In genomic region chr9:4548796-4549725, GRCh38 we compare ENCODE assay signal across 9 cellular contexts. TPM values are rescaled to one million over a fixed set of nuclear protein-coding genes. Genes with fewer than 3 reads are reported as not detected.
A peak's percentile ranks its signal among the peaks of the same experiment; 100 is the strongest.
DNase-seq lines count a peak whose midpoint lies in the region; ATAC-seq, FAIRE-seq and TF ChIP-seq lines count a peak whose summit lies in the region.
"Had no signal": no experiment of that assay in that cellular context is flagged by ENCODE, and none has a peak within 500 bp of the region (broad histone marks: within the 10 kb centered on the region; RNA-seq: fewer than 3 reads in every experiment).

No MANE protein-coding gene starts in this region.

- CTCF ChIA-PET in AG04450 (lab: Charles Lee): interaction anchor here (0.6 to 1.4 kb wide), 2 partner anchors 96 to 170 kb away, joined by 3 to 4 read pairs; no protein-coding TSS in a partner anchor

- TF ChIP-seq CTCF in AG04450 (IDR thresholded peaks at IDR 0.05; ENCODE audit: low read depth, low read length) (peak; percentile 28; the same call in 1 of the 2 replicates), WERI-Rb-1 (IDR thresholded peaks at IDR 0.05; ENCODE audit: low read depth, low read length) (peak; percentile 61)

- ATAC-seq in left lobe of liver (peak; percentile 5), GM18505 (IDR thresholded peaks at IDR 0.05; ENCODE audit: unreplicated experiment) (no peak)

- DNase-seq in AG04450 (ENCODE audit: low read depth, low spot score): no peak
- DNase-seq in GM19239 (ENCODE audit: insufficient read length, low spot score): no peak
- peak; percentile 17 for DNase-seq in WERI-Rb-1
- DNase-seq in left lobe of liver (ENCODE audit: low spot score): no peak
- no peak for DNase-seq in OCI-M2 (lab: John Stamatoyannopoulos, UW; ENCODE audit: unreplicated experiment)
- no peak for DNase-seq in NCI-H2196 treated with DMSO at 0.1 percent for 48 hours (lab: John Stamatoyannopoulos, UW; ENCODE audit: unreplicated experiment)
- no peak for DNase-seq in HuH-7.5 (ENCODE audit: low spot score)
- DNase-seq: activated CD4-positive, alpha-beta T cell treated with anti-CD3 and anti-CD28 coated beads for 1 hour had no signal

- H3K27me3 ChIP-seq in AG04450 (ENCODE audit: control insufficient read depth, insufficient read depth, low read length): no peaks in the 10 kb centered on the region
- H3K27me3 ChIP-seq in WERI-Rb-1 (ENCODE audit: insufficient read depth, low read depth, severe bottlenecking): no peaks in the 10 kb centered on the region

- FAIRE-seq in GM19239 (lab: Jason Lieb, UNC): peak; percentile 44

- no peaks in the 10 kb centered on the region for H3K9me3 ChIP-seq in AG04450 (ENCODE audit: control insufficient read depth, insufficient read depth, low read length)
- no peaks in the 10 kb centered on the region for H3K9me3 ChIP-seq in WERI-Rb-1 (ENCODE audit: severe bottlenecking)

- H3K27ac ChIP-seq in AG04450 (ENCODE audit: low read depth, low read length): no peak overlapping the region
- no peak overlapping the region for H3K27ac ChIP-seq in WERI-Rb-1

- no peaks in the 10 kb centered on the region for H3K36me3 ChIP-seq in WERI-Rb-1

- H3K4me3 ChIP-seq in AG04450 (ENCODE audit: low read depth, low read length) (no peak overlapping the region), WERI-Rb-1 (ENCODE audit: low read depth, low read length) (no peak overlapping the region)

- POLR2A ChIA-PET in AG04450 (lab: Yijun Ruan, JAX): no interaction called here

- no peak for TF ChIP-seq POLR2A in GM18505 (IDR thresholded peaks at IDR 0.05; ENCODE audit: borderline replicate concordance, extremely low read depth, insufficient read depth, insufficient read length)

RNA-seq across cellular contexts. Expression of gene SLC1A1, which starts 58.8 kb away (rescaled TPM):
- 0.45 and 0.55 TPM in 2 replicates for polyA plus RNA-seq in AG04450 (2011; rRNA removed)
- polyA minus RNA-seq in AG04450 (2011; rRNA and poly(A)+ RNA removed): 0.32 and 0.52 TPM in 2 replicates
- total RNA-seq in left lobe of liver: 23.1 TPM
